Comparison of ENCODE assay signal across 11 cellular contexts in genomic region chr3:186529204-186529999, GRCh38. TPM values are rescaled to one million over a fixed set of nuclear protein-coding genes. Genes with fewer than 3 reads are reported as not detected.
A peak's percentile ranks its signal among the peaks of the same experiment; 100 is the strongest.
DNase-seq lines count a peak whose midpoint lies in the region; ATAC-seq, FAIRE-seq and TF ChIP-seq lines count a peak whose summit lies in the region.
"Had no signal": no experiment of that assay in that cellular context is flagged by ENCODE, and none has a peak within 500 bp of the region (broad histone marks: within the 10 kb centered on the region; RNA-seq: fewer than 3 reads in every experiment).

No MANE protein-coding gene starts in this region.

- no peak for TF ChIP-seq CTCF in CD8-positive, alpha-beta T cell (IDR thresholded peaks at IDR 0.05)
- TF ChIP-seq CTCF in GM12875 (IDR thresholded peaks at IDR 0.05; ENCODE audit: borderline replicate concordance, insufficient read depth, low read depth, low read length) (peak; percentile 24; the same call in 1 of the 2 replicates), OCI-LY1 (IDR thresholded peaks at IDR 0.05; ENCODE audit: low read length) (peak; percentile 51; the same call in 1 of the 2 replicates), glutamatergic neuron (IDR thresholded peaks at IDR 0.05; ENCODE audit: partially characterized antibody, unreplicated experiment) (peak; percentile 19)

- POLR2A ChIA-PET in CD8-positive, alpha-beta T cell (lab: Charles Lee): interaction anchor here (1.6 kb wide), 1 partner anchor 10 kb away, joined by 8 read pairs; no protein-coding TSS in a partner anchor

- CTCF ChIA-PET in CD8-positive, alpha-beta T cell (lab: Charles Lee): interaction anchor here (1.5 to 4.4 kb wide), 2 partner anchors 10 kb away, joined by 6 to 32 read pairs; no protein-coding TSS in a partner anchor

- no peak for DNase-seq in CD8-positive, alpha-beta T cell
- no peak for DNase-seq in glutamatergic neuron
- no peak for DNase-seq in HuH-7 (ENCODE audit: low spot score)
- no peak for DNase-seq in urothelium cell line (ENCODE audit: low spot score)
- DNase-seq: T-helper 17 cell had no signal

- ATAC-seq in CD8-positive, alpha-beta T cell: no peak
- ATAC-seq in HG02852 (IDR thresholded peaks at IDR 0.05; ENCODE audit: unreplicated experiment) (no peak), GM21381 (IDR thresholded peaks at IDR 0.05; ENCODE audit: unreplicated experiment) (no peak)
- ATAC-seq: T-helper 17 cell had no signal

- no peak overlapping the region for H3K4me3 Mint-ChIP-seq in CD8-positive, alpha-beta T cell
- H3K4me3 Mint-ChIP-seq in glutamatergic neuron (ENCODE audit: unreplicated experiment): peak overlapping the region; percentile 1
- H3K4me3 Mint-ChIP-seq: T-helper 17 cell had no signal

- no peak overlapping the region for H3K4me2 ChIP-seq in OCI-LY1 (ENCODE audit: low read length)

- H3K4me1 ChIP-seq in CD8-positive, alpha-beta T cell (ENCODE audit: insufficient read depth, low read length): peaks cover 30% of the 10 kb centered on the region
- H3K4me1 ChIP-seq in OCI-LY1 (ENCODE audit: insufficient read depth, low read length, severe bottlenecking): peaks cover 85% of the 10 kb centered on the region

- no peaks in the 10 kb centered on the region for H3K36me3 Mint-ChIP-seq in CD8-positive, alpha-beta T cell
- H3K36me3 Mint-ChIP-seq in glutamatergic neuron (ENCODE audit: unreplicated experiment): peaks cover 5% of the 10 kb centered on the region

- FAIRE-seq in urothelium cell line (lab: Jason Lieb, UNC): no peak
- FAIRE-seq: frontal cortex, islet of Langerhans had no signal

- H3K9me3 Mint-ChIP-seq in CD8-positive, alpha-beta T cell: no peaks in the 10 kb centered on the region
- peaks cover 10% of the 10 kb centered on the region for H3K9me3 Mint-ChIP-seq in glutamatergic neuron (ENCODE audit: unreplicated experiment)

- H3K36me3 ChIP-seq in CD8-positive, alpha-beta T cell (ENCODE audit: insufficient read depth, low read length): no peaks in the 10 kb centered on the region
- H3K36me3 ChIP-seq in OCI-LY1 (ENCODE audit: insufficient read depth, low read length): no peaks in the 10 kb centered on the region

- peaks cover 21% of the 10 kb centered on the region; the same call in 1 of the 2 replicates for H3F3A ChIP-seq in OCI-LY1 (ENCODE audit: insufficient read depth, low read length)

- no peak overlapping the region for H2AFZ ChIP-seq in OCI-LY1 (ENCODE audit: low read length)

- no peaks in the 10 kb centered on the region for H3K27me3 ChIP-seq in CD8-positive, alpha-beta T cell (ENCODE audit: insufficient read depth, low read length)
- no peaks in the 10 kb centered on the region for H3K27me3 ChIP-seq in OCI-LY1 (ENCODE audit: insufficient read depth, low read length)

- intact Hi-C loops in CD8-positive, alpha-beta T cell (cut with DNase I, micrococcal nuclease): no loop called here

- no peak overlapping the region for H3K27ac ChIP-seq in CD8-positive, alpha-beta T cell (ENCODE audit: low read depth, low read length)
- peak overlapping the region; percentile 65 for H3K27ac ChIP-seq in OCI-LY1 (ENCODE audit: low read depth, low read length, poor library complexity, severe bottlenecking)

- H3K9me2 ChIP-seq in OCI-LY1 (ENCODE audit: low read depth, low read length): no peaks in the 10 kb centered on the region

- H4K20me1 ChIP-seq in OCI-LY1 (ENCODE audit: insufficient read depth, low read length): no peaks in the 10 kb centered on the region

- H3K27ac Mint-ChIP-seq in CD8-positive, alpha-beta T cell: peak overlapping the region; percentile 7
- H3K27ac Mint-ChIP-seq in glutamatergic neuron (ENCODE audit: unreplicated experiment): peak overlapping the region; percentile 35

- no peaks in the 10 kb centered on the region for H3K79me2 ChIP-seq in OCI-LY1 (ENCODE audit: insufficient read depth, low read length)

- H3K4me3 ChIP-seq in CD8-positive, alpha-beta T cell (ENCODE audit: low read depth, low read length): no peak overlapping the region
- no peak overlapping the region for H3K4me3 ChIP-seq in GM12875 (ENCODE audit: low read depth, low read length)
- H3K4me3 ChIP-seq in OCI-LY1 (ENCODE audit: low read depth, low read length, poor library complexity, severe bottlenecking): no peak overlapping the region

- no peak overlapping the region for H3K9ac ChIP-seq in OCI-LY1 (ENCODE audit: low read length)

- H3K27me3 Mint-ChIP-seq in CD8-positive, alpha-beta T cell (ENCODE audit: low read depth): no peaks in the 10 kb centered on the region
- peaks cover 11% of the 10 kb centered on the region for H3K27me3 Mint-ChIP-seq in glutamatergic neuron (ENCODE audit: unreplicated experiment)
- H3K27me3 Mint-ChIP-seq: T-helper 17 cell had no signal

- no peaks in the 10 kb centered on the region for H3K9me3 ChIP-seq in CD8-positive, alpha-beta T cell (ENCODE audit: low read length)
- H3K9me3 ChIP-seq in OCI-LY1 (ENCODE audit: low read length): no peaks in the 10 kb centered on the region

- peaks cover 48% of the 10 kb centered on the region for H3K4me1 Mint-ChIP-seq in CD8-positive, alpha-beta T cell (ENCODE audit: low read depth)
- peaks cover 14% of the 10 kb centered on the region for H3K4me1 Mint-ChIP-seq in glutamatergic neuron (ENCODE audit: low read depth, unreplicated experiment)

RNA-seq across cellular contexts. Expression of gene CRYGS, which starts 14.8 kb away (rescaled TPM):
- 1 to 10 TPM; 1.5 to 2.0 TPM for total RNA-seq in CD8-positive, alpha-beta T cell
- 3.7 TPM for total RNA-seq in glutamatergic neuron (ENCODE audit: unreplicated experiment)

RNA-seq across cellular contexts. Expression of gene TBCCD1, which starts 37.7 kb away (rescaled TPM):
- 10 to 100 TPM in 1 of 2 experiments, 1 to 10 TPM in 1; 9.9 to 10.6 TPM for total RNA-seq in CD8-positive, alpha-beta T cell
- 12.5 TPM for total RNA-seq in glutamatergic neuron (ENCODE audit: unreplicated experiment)

RNA-seq across cellular contexts. Expression of gene DNAJB11, which starts 41.1 kb away (rescaled TPM):
- total RNA-seq in CD8-positive, alpha-beta T cell: 10 to 100 TPM; 70.2 to 73.4 TPM
- 57.6 TPM for total RNA-seq in glutamatergic neuron (ENCODE audit: unreplicated experiment)
